Comparison of ENCODE assay signal across 19 cellular contexts in genomic region chr12:49680075-49680474, GRCh38. TPM values are rescaled to one million over a fixed set of nuclear protein-coding genes. Genes with fewer than 3 reads are reported as not detected.
DNase-seq lines count a peak whose midpoint lies in the region; ATAC-seq, FAIRE-seq and TF ChIP-seq lines count a peak whose summit lies in the region.
"Had no signal": no experiment of that assay in that cellular context is flagged by ENCODE, and none has a peak within 500 bp of the region (broad histone marks: within the 10 kb centered on the region; RNA-seq: fewer than 3 reads in every experiment).

No MANE protein-coding gene starts in this region.

- peaks cover 76% of the 10 kb centered on the region for H3K4me1 Mint-ChIP-seq in activated B cell treated with CpG ODN at 0.5 μM for 24 hours

- no peak for TF ChIP-seq EP300 in HepG2 (IDR thresholded peaks at IDR 0.05; ENCODE audit: low read depth in 2 of 2, low read length in 2 of 2)
- TF ChIP-seq EP300 in HepG2 (CRISPR knock-in tag; IDR thresholded peaks at IDR 0.05; ENCODE audit: borderline replicate concordance), result no peak

- peak overlapping the region; percentile 65 for H3K27ac Mint-ChIP-seq in activated B cell treated with CpG ODN at 0.5 μM for 24 hours
- H3K27ac Mint-ChIP-seq: GM23338 had no signal

- no peaks in the 10 kb centered on the region for H3K4me1 ChIP-seq in BE2C
- peaks cover 3% of the 10 kb centered on the region; the same call in 1 of the 2 replicates for H3K4me1 ChIP-seq in HEK293 (ENCODE audit: control insufficient read depth, insufficient read depth, low read length)
- 0 out of 2 replicates have a peak, but pooled peaks cover 10% of the 10 kb centered on the region for H3K4me1 ChIP-seq in HepG2 (ENCODE audit: insufficient read depth, low read length)
- H3K4me1 ChIP-seq in upper lobe of right lung, result peaks cover 11% of the 10 kb centered on the region

- H3K27me3 ChIP-seq in BE2C, result no peaks in the 10 kb centered on the region
- H3K27me3 ChIP-seq in HepG2 (ENCODE audit: control insufficient read depth in 1 of 2, insufficient read depth in 2 of 2, low read length in 2 of 2), result no peaks in the 10 kb centered on the region
- no peaks in the 10 kb centered on the region for H3K27me3 ChIP-seq in upper lobe of right lung

- FAIRE-seq in HepG2 (lab: Jason Lieb, UNC), result no peak
- FAIRE-seq: H54, K562 had no signal

- H3K36me3 ChIP-seq in BE2C, result no peaks in the 10 kb centered on the region
- H3K36me3 ChIP-seq in HEK293 (ENCODE audit: control insufficient read depth in 2 of 2, insufficient read depth in 1 of 2, low read length in 2 of 2), result no peaks in the 10 kb centered on the region
- no peaks in the 10 kb centered on the region for H3K36me3 ChIP-seq in HepG2 (replicated peaks in 1 of 2; ENCODE audit: control insufficient read depth in 1 of 2, insufficient read depth in 2 of 2, low read length in 2 of 2)
- H3K36me3 ChIP-seq in upper lobe of right lung, result no peaks in the 10 kb centered on the region

- H3K27me3 Mint-ChIP-seq in activated B cell treated with CpG ODN at 0.5 μM for 24 hours, result no peaks in the 10 kb centered on the region
- H3K27me3 Mint-ChIP-seq: CD4-positive, alpha-beta memory T cell had no signal

- POLR2A ChIA-PET in HEK293 (lab: Yijun Ruan, JAX) (interaction anchor here (0.6 kb wide), 1 partner anchor 57 kb away, joined by 5 read pairs; the partner anchor contains the start of gene PRPF40B), activated B cell treated with CpG ODN at 0.5 μM for 24 hours (lab: Charles Lee) (interaction anchor here (0.5 to 4.0 kb wide), 8 partner anchors 9 to 422 kb away, joined by 3 to 12 read pairs (median 4); partner anchors contain the start of genes FMNL3 and TMBIM6), HepG2 (lab: Yijun Ruan, JAX) (no interaction called here)

- peak; percentile 22 for DNase-seq in BE2C
- DNase-seq in activated B cell treated with CpG ODN at 0.5 μM for 24 hours, result no peak
- peak; percentile 20 to 55 for DNase-seq in foreskin fibroblast
- DNase-seq in stimulated activated CD4-positive, alpha-beta T cell treated with anti-CD3 and anti-CD28 coated beads, Interleukin-4, amount 100 ng/mL, for 24 hours, result no peak
- no peak for DNase-seq in iPS-NIHi7 (ENCODE audit: extremely low spot score)
- DNase-seq in HepG2 (ENCODE audit: low spot score), result no peak
- no peak for DNase-seq in upper lobe of right lung
- DNase-seq: 8988T; C1 segment of cervical spinal cord; CD4-positive, alpha-beta memory T cell; DMS79 treated with DMSO at 0.1 percent for 48 hours; GF-D8; IMR-90 had no signal

- no peak overlapping the region for H3K4me3 Mint-ChIP-seq in activated B cell treated with CpG ODN at 0.5 μM for 24 hours
- H3K4me3 Mint-ChIP-seq: CD4-positive, alpha-beta memory T cell; GM23338 had no signal

- CTCF ChIA-PET in HEK293 (lab: Yijun Ruan, JAX) (interaction anchor here (0.7 to 0.9 kb wide), 2 partner anchors 10 to 99 kb away, joined by 3 read pairs; no protein-coding TSS in a partner anchor), activated B cell treated with CpG ODN at 0.5 μM for 24 hours (lab: Charles Lee) (interaction anchor here (1.0 to 1.8 kb wide), 4 partner anchors 9 to 25 kb away, joined by 3 to 6 read pairs (median 4); no protein-coding TSS in a partner anchor), HepG2 (lab: Yijun Ruan, JAX; ENCODE audit: low intra/inter-chr PET ratio, low total read pairs) (no interaction called here)

- no peak overlapping the region for H3K9ac ChIP-seq in HepG2 (ENCODE audit: insufficient read depth, low read depth, low read length)

- H3K4me3 ChIP-seq in BE2C (ENCODE audit: low read depth, low read length) (no peak overlapping the region), HEK293 (ENCODE audit: low read depth, low read length) (no peak overlapping the region), foreskin fibroblast (ENCODE audit: low read depth in 1 of 2, low read length in 2 of 2) (no peak overlapping the region), HepG2 (replicated peaks in 1 of 3; ENCODE audit: insufficient read depth in 1 of 3, low read depth in 2 of 3, low read length in 3 of 3) (no peak overlapping the region), upper lobe of right lung (no peak overlapping the region)
- H3K4me3 ChIP-seq: GM23338, K562 had no signal

- no peak overlapping the region for H3K4me2 ChIP-seq in HepG2 (ENCODE audit: low read depth, low read length)
- H3K4me2 ChIP-seq: GM23338 had no signal

- no peaks in the 10 kb centered on the region for H4K20me1 ChIP-seq in HepG2 (ENCODE audit: insufficient read depth, low read length)

- H3K36me3 Mint-ChIP-seq in activated B cell treated with CpG ODN at 0.5 μM for 24 hours (ENCODE audit: low read depth), result no peaks in the 10 kb centered on the region
- H3K36me3 Mint-ChIP-seq: CD4-positive, alpha-beta memory T cell had no signal

- intact Hi-C loops in activated B cell treated with CpG ODN at 0.5 μM for 24 hours (cut with micrococcal nuclease) (no loop called here), HepG2 (cut with micrococcal nuclease; ENCODE audit: unreplicated experiment) (no loop called here), upper lobe of right lung (cut with DNase I) (no loop called here)

- H3K9me3 Mint-ChIP-seq in activated B cell treated with CpG ODN at 0.5 μM for 24 hours, result no peaks in the 10 kb centered on the region
- H3K9me3 Mint-ChIP-seq: CD4-positive, alpha-beta memory T cell; GM23338 had no signal

- no peak overlapping the region for H2AFZ ChIP-seq in HepG2 (ENCODE audit: low read length)
- H2AFZ ChIP-seq: GM23338 had no signal

- TF ChIP-seq CTCF in BE2C (IDR thresholded peaks at IDR 0.05; ENCODE audit: low read depth, low read length) (no peak), HEK293 (tag by site-specific recombination; IDR thresholded peaks at IDR 0.05) (no peak), activated B cell treated with CpG ODN at 0.5 μM for 24 hours (IDR thresholded peaks at IDR 0.05) (no peak), foreskin fibroblast (IDR thresholded peaks at IDR 0.05; ENCODE audit: low read depth, low read length) (no peak), HepG2 (CRISPR knock-in tag; IDR thresholded peaks at IDR 0.05) (no peak), upper lobe of right lung (IDR thresholded peaks at IDR 0.05) (no peak)

- in situ Hi-C loops in HepG2 (cut with HindIII; ENCODE audit: extremely low pct_ligation_motif_present, low pct_unique_long_range_greater_than_20kb), result no loop called here

- H3K79me2 ChIP-seq in HepG2 (ENCODE audit: insufficient read depth, low read length), result no peaks in the 10 kb centered on the region

- no peak for TF ChIP-seq RAD21 in HepG2 (CRISPR knock-in tag; IDR thresholded peaks at IDR 0.05)

- no peak for TF ChIP-seq POLR2A in HepG2 (IDR thresholded peaks at IDR 0.05; ENCODE audit: insufficient read depth in 1 of 2, low read depth in 2 of 2, low read length in 2 of 2)

- no peak for ATAC-seq in activated B cell treated with CpG ODN at 0.5 μM for 24 hours (ENCODE audit: low read depth)
- no peak for ATAC-seq in HepG2
- ATAC-seq in upper lobe of right lung, result no peak
- ATAC-seq: GM23338, HCT116, K562 had no signal

- BruUV-seq in HepG2 (replicated peaks; lab: Mats Ljungman, UMichigan), result no TSS peak

- 50% methylated on average over 1 of the region's 1 CpG for WGBS in HepG2 (ENCODE audit: low lambda C conversion rate)

- H3K9me3 ChIP-seq in BE2C (no peaks in the 10 kb centered on the region; the same call in 1 of the 2 replicates), HEK293 (ENCODE audit: control insufficient read depth, insufficient read depth, low read depth, low read length) (no peaks in the 10 kb centered on the region), HepG2 (ENCODE audit: low read length) (no peaks in the 10 kb centered on the region), upper lobe of right lung (no peaks in the 10 kb centered on the region)

- H3K27ac ChIP-seq in HEK293 (ENCODE audit: extremely low read depth, low read depth, low read length), result no peak overlapping the region
- no peak overlapping the region for H3K27ac ChIP-seq in HepG2 (ENCODE audit: extremely low read length, insufficient read depth, low read length)
- H3K27ac ChIP-seq in upper lobe of right lung, result no peak overlapping the region
- H3K27ac ChIP-seq: HL-60 had no signal

RNA-seq across cellular contexts. Expression of gene FMNL3, which starts 27.1 kb away (rescaled TPM):
- 7.4 TPM for polyA plus RNA-seq in BE2C (2012; ENCODE audit: insufficient read depth, insufficient read length, low read depth)
- total RNA-seq in activated B cell treated with CpG ODN at 0.5 μM for 24 hours, result 74.7 and 84.3 TPM in 2 replicates
- total RNA-seq in HepG2 (2016; rRNA removed; fragmentation: Illumina TruSeq; extraction: Trizol), result 0.79 and 1.1 TPM in 2 replicates
- 0.10 and 0.44 TPM in 2 replicates for total RNA-seq in HepG2 (2016; cell fraction: cytosol; rRNA removed; fragmentation: Illumina TruSeq; extraction: Trizol; ENCODE audit: low read depth)
- 0.82 and 1.00 TPM in 2 replicates for total RNA-seq in HepG2 (2016; cell fraction: insoluble cytoplasmic fraction; rRNA removed; fragmentation: Illumina TruSeq; extraction: Trizol)
- 0.55 and 0.80 TPM in 2 replicates for total RNA-seq in HepG2 (2016; cell fraction: membrane; rRNA removed; fragmentation: Illumina TruSeq; extraction: Trizol)
- 0.65 and 1.0 TPM in 2 replicates for total RNA-seq in HepG2 (2016; cell fraction: nucleus; rRNA removed; fragmentation: Illumina TruSeq; extraction: Trizol)
- 0.44 and 0.64 TPM in 2 replicates for polyA plus RNA-seq in HepG2 (2011; rRNA removed)
- 0.23 and 0.36 TPM in 2 replicates for polyA plus RNA-seq in HepG2 (2011; cell fraction: cytosol; rRNA removed)
- 1.2 and 1.3 TPM in 2 replicates for polyA plus RNA-seq in HepG2 (2011; cell fraction: nucleus; rRNA removed)
- polyA plus RNA-seq in HepG2 (2012), result 0.48 and 0.68 TPM in 2 replicates
- 0.08 TPM in 2 replicates for polyA plus RNA-seq in HepG2 (2016; cell fraction: cytosol; fragmentation: Illumina TruSeq; extraction: Trizol; ENCODE audit: low read depth)
- 0.69 and 0.75 TPM in 2 replicates for polyA plus RNA-seq in HepG2 (2016; cell fraction: insoluble cytoplasmic fraction; fragmentation: Illumina TruSeq; extraction: Trizol; ENCODE audit: low read depth)
- polyA plus RNA-seq in HepG2 (2016; cell fraction: membrane; fragmentation: Illumina TruSeq; extraction: Trizol; ENCODE audit: low read depth), result 0.34 and 0.46 TPM in 2 replicates
- polyA plus RNA-seq in HepG2 (2016; cell fraction: nucleus; fragmentation: Illumina TruSeq; extraction: Trizol; ENCODE audit: insufficient read depth, low read depth), result 1.3 and 1.4 TPM in 2 replicates
- 1.4 and 10.5 TPM in 2 replicates for polyA minus RNA-seq in HepG2 (2011; rRNA and poly(A)+ RNA removed; ENCODE audit: low replicate concordance)
- 0.40 and 0.97 TPM in 2 replicates for polyA minus RNA-seq in HepG2 (2011; cell fraction: cytosol; rRNA and poly(A)+ RNA removed)
- 0.75 and 0.77 TPM in 2 replicates for polyA minus RNA-seq in HepG2 (2011; cell fraction: nucleus; rRNA and poly(A)+ RNA removed)
- total RNA-seq in upper lobe of right lung, result 40.3 TPM

RNA-seq across cellular contexts. Expression of gene PRPF40B, which starts 56.7 kb away (rescaled TPM):
- polyA plus RNA-seq in BE2C (2012; ENCODE audit: insufficient read depth, insufficient read length, low read depth), result 32.2 TPM
- total RNA-seq in activated B cell treated with CpG ODN at 0.5 μM for 24 hours (16.4 and 23.4 TPM in 2 replicates), HepG2 (2016; rRNA removed; fragmentation: Illumina TruSeq; extraction: Trizol) (2.6 and 5.0 TPM in 2 replicates), upper lobe of right lung (19.9 TPM)
- 2.2 and 2.3 TPM in 2 replicates for total RNA-seq in HepG2 (2016; cell fraction: cytosol; rRNA removed; fragmentation: Illumina TruSeq; extraction: Trizol; ENCODE audit: low read depth)
- 1.9 and 5.0 TPM in 2 replicates for total RNA-seq in HepG2 (2016; cell fraction: insoluble cytoplasmic fraction; rRNA removed; fragmentation: Illumina TruSeq; extraction: Trizol)
- 2.7 and 2.9 TPM in 2 replicates for total RNA-seq in HepG2 (2016; cell fraction: membrane; rRNA removed; fragmentation: Illumina TruSeq; extraction: Trizol)
- 8.8 and 9.0 TPM in 2 replicates for total RNA-seq in HepG2 (2016; cell fraction: nucleus; rRNA removed; fragmentation: Illumina TruSeq; extraction: Trizol)
- polyA plus RNA-seq in HepG2 (2011; rRNA removed), result 7.8 and 9.5 TPM in 2 replicates
- polyA plus RNA-seq in HepG2 (2011; cell fraction: cytosol; rRNA removed), result 3.0 and 3.2 TPM in 2 replicates
- polyA plus RNA-seq in HepG2 (2011; cell fraction: nucleus; rRNA removed), result 63.5 and 64.1 TPM in 2 replicates
- polyA plus RNA-seq in HepG2 (2012), result 4.6 and 6.6 TPM in 2 replicates
- polyA plus RNA-seq in HepG2 (2016; cell fraction: cytosol; fragmentation: Illumina TruSeq; extraction: Trizol; ENCODE audit: low read depth), result 0.79 and 1.2 TPM in 2 replicates
- 2.1 and 3.5 TPM in 2 replicates for polyA plus RNA-seq in HepG2 (2016; cell fraction: insoluble cytoplasmic fraction; fragmentation: Illumina TruSeq; extraction: Trizol; ENCODE audit: low read depth)
- polyA plus RNA-seq in HepG2 (2016; cell fraction: membrane; fragmentation: Illumina TruSeq; extraction: Trizol; ENCODE audit: low read depth), result 1.5 and 1.6 TPM in 2 replicates
- polyA plus RNA-seq in HepG2 (2016; cell fraction: nucleus; fragmentation: Illumina TruSeq; extraction: Trizol; ENCODE audit: insufficient read depth, low read depth), result 20.9 and 21.1 TPM in 2 replicates
- polyA minus RNA-seq in HepG2 (2011; rRNA and poly(A)+ RNA removed; ENCODE audit: low replicate concordance), result 10.3 and 11.0 TPM in 2 replicates
- polyA minus RNA-seq in HepG2 (2011; cell fraction: cytosol; rRNA and poly(A)+ RNA removed), result 1.3 and 2.6 TPM in 2 replicates
- 17.3 and 22.3 TPM in 2 replicates for polyA minus RNA-seq in HepG2 (2011; cell fraction: nucleus; rRNA and poly(A)+ RNA removed)

Comparison
In these comparisons a context has a peak if more than half of its experiments do, and no peak if none do; other contexts are left out.
1. DNase-seq: peak in BE2C (single experiment) and foreskin fibroblast (2 of 2); none in activated B cell treated with CpG ODN at 0.5 μM for 24 hours (single experiment), stimulated activated CD4-positive, alpha-beta T cell treated with anti-CD3 and anti-CD28 coated beads, Interleukin-4, amount 100 ng/mL, for 24 hours (single experiment), iPS-NIHi7 (single experiment), HepG2 (single experiment) and upper lobe of right lung (single experiment).
2. RNA of gene FMNL3, which starts 27.1 kb away (total RNA-seq): 74.7 to 84.3 TPM in activated B cell treated with CpG ODN at 0.5 μM for 24 hours and 40.3 TPM in upper lobe of right lung (single experiment); 0.10 to 1.1 TPM in HepG2; every median in the first group is over 10 times any median in the second.